In genomic region chr13:59531571-59532091, GRCh38 we compare ENCODE assay signal across 8 cellular contexts.
DNase-seq lines count a peak whose midpoint lies in the region; ATAC-seq and TF ChIP-seq lines count a peak whose summit lies in the region.

No MANE protein-coding gene starts in this region.

- H3K9me3 ChIP-seq in ES-I3 (ENCODE audit: control insufficient read depth, insufficient read depth, low read length) (no peaks in the 10 kb centered on the region), neural progenitor cell (ENCODE audit: low read depth) (no peaks in the 10 kb centered on the region)

- H4K20me1 ChIP-seq in neural progenitor cell (ENCODE audit: low read depth), result no peaks in the 10 kb centered on the region

- no peaks in the 10 kb centered on the region for H3K27me3 ChIP-seq in neural progenitor cell

- ATAC-seq in HG02678 (IDR thresholded peaks at IDR 0.05; ENCODE audit: unreplicated experiment) (no peak), HG02981 (IDR thresholded peaks at IDR 0.05; ENCODE audit: unreplicated experiment) (no peak)

- H3K27ac ChIP-seq in neural progenitor cell, result no peak overlapping the region

- peak overlapping the region; percentile 9 for H3K27ac Mint-ChIP-seq in neural progenitor cell

- no peak overlapping the region for H3K4me3 Mint-ChIP-seq in neural progenitor cell

- TF ChIP-seq CTCF in fibroblast of villous mesenchyme (IDR thresholded peaks at IDR 0.05; ENCODE audit: insufficient read depth, low read depth, low read length) (no peak), neural progenitor cell (IDR thresholded peaks at IDR 0.05) (no peak)

- H3K4me1 Mint-ChIP-seq in neural progenitor cell, result peaks cover 23% of the 10 kb centered on the region

- H3K9ac ChIP-seq in ES-I3 (ENCODE audit: low read depth, low read length), result peak overlapping the region; percentile 25; the same call in 1 of the 2 replicates
- H3K9ac ChIP-seq in neural progenitor cell, result no peak overlapping the region

- no peaks in the 10 kb centered on the region for H3K36me3 Mint-ChIP-seq in neural progenitor cell

- peaks cover 2% of the 10 kb centered on the region for H3K9me3 Mint-ChIP-seq in neural progenitor cell

- H3K79me2 ChIP-seq in neural progenitor cell (ENCODE audit: low read depth), result no peaks in the 10 kb centered on the region

- H3K27me3 Mint-ChIP-seq in neural progenitor cell (ENCODE audit: insufficient read depth, low read depth), result peaks cover 6% of the 10 kb centered on the region

- H3F3A ChIP-seq in neural progenitor cell (ENCODE audit: low read depth), result no peaks in the 10 kb centered on the region

- H3K4me1 ChIP-seq in ES-I3 (ENCODE audit: insufficient read depth, low read length), result peaks cover 28% of the 10 kb centered on the region
- peaks cover 10% of the 10 kb centered on the region for H3K4me1 ChIP-seq in neural progenitor cell

- H3K36me3 ChIP-seq in ES-I3 (ENCODE audit: insufficient read depth, low read length), result no peaks in the 10 kb centered on the region
- no peaks in the 10 kb centered on the region for H3K36me3 ChIP-seq in neural progenitor cell

- peak overlapping the region; percentile 51 for H3K4me2 ChIP-seq in neural progenitor cell

- DNase-seq in Kasumi-1 (lab: John Stamatoyannopoulos, UW), result peak; percentile 92 to 94
- DNase-seq in T1000 (lab: John Stamatoyannopoulos, UW), result peak; percentile 22
- DNase-seq in fibroblast of villous mesenchyme (ENCODE audit: low read depth), result peak; percentile 65
- peak; percentile 30 for DNase-seq in neural progenitor cell (ENCODE audit: low spot score)
- DNase-seq in GOT3 (lab: John Stamatoyannopoulos, UW), result no peak

- no peak overlapping the region for H3K4me3 ChIP-seq in fibroblast of villous mesenchyme (ENCODE audit: low read depth, low read length)
- H3K4me3 ChIP-seq in neural progenitor cell, result no peak overlapping the region

- peak overlapping the region; percentile 88 for H2AFZ ChIP-seq in neural progenitor cell (replicated peaks)
